ENCODE assay signal across 10 cellular contexts in genomic region chr9:4690144-4690543, GRCh38.
A peak's percentile ranks its signal among the peaks of the same experiment; 100 is the strongest.
DNase-seq lines count a peak whose midpoint lies in the region; ATAC-seq and TF ChIP-seq lines count a peak whose summit lies in the region.
"Had no signal": no experiment of that assay in that cellular context is flagged by ENCODE, and none has a peak within 500 bp of the region (broad histone marks: within the 10 kb centered on the region; RNA-seq: fewer than 3 reads in every experiment).

No MANE protein-coding gene starts in this region.

- H3K36me3 Mint-ChIP-seq in activated T-cell treated with anti-CD3 and anti-CD28 coated beads, Interleukin-2, amount 50 U/mL, for 24 hours (ENCODE audit: low read depth), result peaks cover 63% of the 10 kb centered on the region
- H3K36me3 Mint-ChIP-seq in stimulated activated naive B cell treated with anti-CD40 and anti-IgM and Interleukin-4, amounts not matched to agents 10 μg/mL and 1 μg/mL and 100 μg/mL, for 72 hours, result peaks cover 15 to 39% of the 10 kb centered on the region in 2 donors

- DNase-seq in activated T-cell treated with anti-CD3 and anti-CD28 coated beads, Interleukin-2, amount 50 U/mL, for 24 hours, result no peak
- no peak for DNase-seq in activated T-cell treated with anti-CD3 and anti-CD28 coated beads for 4 hours
- no peak for DNase-seq in stimulated activated naive B cell treated with anti-CD40 and anti-IgM and Interleukin-4, amounts not matched to agents 10 μg/mL and 1 μg/mL and 100 μg/mL, for 72 hours
- no peak for DNase-seq in GM20000 (ENCODE audit: low spot score)
- no peak for DNase-seq in DMS79 treated with DMSO at 0.1 percent for 48 hours (lab: John Stamatoyannopoulos, UW)
- DNase-seq in foreskin melanocyte, result no peak
- DNase-seq: left lung, NCI-H2171 had no signal

- H3K4me3 ChIP-seq in KMS-11 (IDR thresholded peaks at IDR 0.05; ENCODE audit: insufficient read depth, low read depth, low read length), result no peak overlapping the region
- H3K4me3 ChIP-seq: left lung had no signal

- peak overlapping the region; percentile 53 for H3K27ac ChIP-seq in KMS-11
- H3K27ac ChIP-seq: left lung had no signal

- H3K4me2 ChIP-seq in KMS-11, result peak overlapping the region; percentile 46; the same call in 1 of the 2 replicates

- H2AFZ ChIP-seq in KMS-11 (ENCODE audit: low read depth), result no peak overlapping the region

- peaks cover 36% of the 10 kb centered on the region for H3K4me1 ChIP-seq in KMS-11 (ENCODE audit: low read depth, poor library complexity, severe bottlenecking)

- no peaks in the 10 kb centered on the region for H3K27me3 Mint-ChIP-seq in activated T-cell treated with anti-CD3 and anti-CD28 coated beads, Interleukin-2, amount 50 U/mL, for 24 hours
- H3K27me3 Mint-ChIP-seq in stimulated activated naive B cell treated with anti-CD40 and anti-IgM and Interleukin-4, amounts not matched to agents 10 μg/mL and 1 μg/mL and 100 μg/mL, for 72 hours, result no peaks in the 10 kb centered on the region

- TF ChIP-seq CTCF in KMS-11 (conservative IDR thresholded peaks at IDR 0.05; ENCODE audit: low read depth, low read length) (no peak), GM20000 (IDR thresholded peaks at IDR 0.05; ENCODE audit: extremely low read depth, missing control alignments) (no peak)

- H3K27me3 ChIP-seq in KMS-11 (ENCODE audit: insufficient read depth, low read depth), result no peaks in the 10 kb centered on the region
- H3K27me3 ChIP-seq: left lung had no signal

- H3K4me3 Mint-ChIP-seq in activated T-cell treated with anti-CD3 and anti-CD28 coated beads, Interleukin-2, amount 50 U/mL, for 24 hours, result no peak overlapping the region
- H3K4me3 Mint-ChIP-seq in stimulated activated naive B cell treated with anti-CD40 and anti-IgM and Interleukin-4, amounts not matched to agents 10 μg/mL and 1 μg/mL and 100 μg/mL, for 72 hours, result no peak overlapping the region

- H3K9me3 Mint-ChIP-seq in activated T-cell treated with anti-CD3 and anti-CD28 coated beads, Interleukin-2, amount 50 U/mL, for 24 hours, result no peaks in the 10 kb centered on the region
- no peaks in the 10 kb centered on the region for H3K9me3 Mint-ChIP-seq in stimulated activated naive B cell treated with anti-CD40 and anti-IgM and Interleukin-4, amounts not matched to agents 10 μg/mL and 1 μg/mL and 100 μg/mL, for 72 hours

- peaks cover 28% of the 10 kb centered on the region; the same call in 1 of the 2 replicates for H3K79me2 ChIP-seq in KMS-11 (ENCODE audit: insufficient read depth, low read depth)

- H3K27ac Mint-ChIP-seq in activated T-cell treated with anti-CD3 and anti-CD28 coated beads, Interleukin-2, amount 50 U/mL, for 24 hours, result peak overlapping the region; percentile 86
- peak overlapping the region; percentile 20 for H3K27ac Mint-ChIP-seq in stimulated activated naive B cell treated with anti-CD40 and anti-IgM and Interleukin-4, amounts not matched to agents 10 μg/mL and 1 μg/mL and 100 μg/mL, for 72 hours

- H3K36me3 ChIP-seq in KMS-11 (ENCODE audit: insufficient read depth), result 0 out of 2 replicates have a peak, but pooled peaks cover 4% of the 10 kb centered on the region

- H3K9ac ChIP-seq in KMS-11, result no peak overlapping the region

- ATAC-seq in HG02642 (IDR thresholded peaks at IDR 0.05; ENCODE audit: poor library complexity, unreplicated experiment), result peak; percentile 72
- ATAC-seq in stimulated activated naive B cell treated with anti-CD40 and anti-IgM and Interleukin-4, amounts not matched to agents 10 μg/mL and 1 μg/mL and 100 μg/mL, for 72 hours (replicated peaks), result peak; percentile 62 to 91

- peaks cover 54% of the 10 kb centered on the region for H3K4me1 Mint-ChIP-seq in activated T-cell treated with anti-CD3 and anti-CD28 coated beads, Interleukin-2, amount 50 U/mL, for 24 hours (ENCODE audit: low read depth)
- peaks cover 8 to 24% of the 10 kb centered on the region in 2 donors for H3K4me1 Mint-ChIP-seq in stimulated activated naive B cell treated with anti-CD40 and anti-IgM and Interleukin-4, amounts not matched to agents 10 μg/mL and 1 μg/mL and 100 μg/mL, for 72 hours

- H4K20me1 ChIP-seq in KMS-11 (ENCODE audit: insufficient read depth), result no peaks in the 10 kb centered on the region
